In genomic region chr18:13406770-13407169, GRCh38 we compare ENCODE assay signal across 24 cellular contexts.
A peak's percentile ranks its signal among the peaks of the same experiment; 100 is the strongest.
DNase-seq lines count a peak whose midpoint lies in the region; ATAC-seq, FAIRE-seq and TF ChIP-seq lines count a peak whose summit lies in the region.
"Had no signal": no experiment of that assay in that cellular context is flagged by ENCODE, and none has a peak within 500 bp of the region (broad histone marks: within the 10 kb centered on the region; RNA-seq: fewer than 3 reads in every experiment).

No MANE protein-coding gene starts in this region.

- H3K4me3 Mint-ChIP-seq in GM23338 = no peak overlapping the region
- no peak overlapping the region for H3K4me3 Mint-ChIP-seq in osteocyte (ENCODE audit: unreplicated experiment)
- H3K4me3 Mint-ChIP-seq: CD8-positive, alpha-beta T cell had no signal

- H3K4me2 ChIP-seq in A549 (no peak overlapping the region), GM23338 (no peak overlapping the region)
- H3K4me2 ChIP-seq: BLaER1 treated with 17β-estradiol and CSF1 and Interleukin-3, amounts not matched to agents 10 nM and 100 nM had no signal

- TF ChIP-seq POLR2A in A549 (IDR thresholded peaks at IDR 0.05; ENCODE audit: low read length) = no peak

- in situ Hi-C loops in G401 (cut with HindIII; ENCODE audit: low sequenced_read_pairs) = no loop called here

- H3K27me3 ChIP-seq in GM23338 (ENCODE audit: insufficient read depth) = no peaks in the 10 kb centered on the region
- H3K27me3 ChIP-seq: BLaER1 treated with 17β-estradiol and CSF1 and Interleukin-3, amounts not matched to agents 10 nM and 100 nM had no signal

- H3K9me2 ChIP-seq in GM23338 (ENCODE audit: insufficient read depth) = no peaks in the 10 kb centered on the region

- H3K27me3 Mint-ChIP-seq in GM23338 (ENCODE audit: insufficient read depth, low read depth, poor library complexity) (peaks cover 6% of the 10 kb centered on the region), osteocyte (ENCODE audit: unreplicated experiment) (no peaks in the 10 kb centered on the region)

- H3K4me1 ChIP-seq in A549 (no peaks in the 10 kb centered on the region), GM23338 (ENCODE audit: insufficient read depth) (no peaks in the 10 kb centered on the region)
- H3K4me1 ChIP-seq: Caco-2, HAP-1 had no signal

- no peak for TF ChIP-seq RAD21 in A549 (conservative IDR thresholded peaks at IDR 0.05 in 1 of 2, IDR thresholded peaks at IDR 0.05 in 1 of 2)

- no peaks in the 10 kb centered on the region for H4K20me1 ChIP-seq in GM23338 (replicated peaks; ENCODE audit: insufficient read depth)

- H3K9me3 ChIP-seq in A549 = no peaks in the 10 kb centered on the region
- H3K9me3 ChIP-seq: Caco-2, HAP-1 had no signal

- H3K27ac Mint-ChIP-seq in GM23338 = peak overlapping the region; percentile 31; the same call in 1 of the 2 replicates
- H3K27ac Mint-ChIP-seq in osteocyte (ENCODE audit: unreplicated experiment) = no peak overlapping the region
- H3K27ac Mint-ChIP-seq: CD8-positive, alpha-beta T cell had no signal

- DNase-seq in A549 (ENCODE audit: low read depth in 1 of 2, low spot score in 1 of 2) (no peak), GM23338 (ENCODE audit: low spot score) (no peak), left kidney (ENCODE audit: low read depth, low spot score) (peak; percentile 52), osteocyte (ENCODE audit: extremely low spot score, unreplicated experiment) (peak; percentile 42), NCI-H510A (lab: John Stamatoyannopoulos, UW) (no peak), germinal center (ENCODE audit: low spot score) (no peak), G401 (ENCODE audit: low spot score) (no peak)
- DNase-seq: Caco-2, EL, GF-D8, GOT3, Kasumi-1, NCI-H1092 treated with DMSO at 0.1 percent for 48 hours, NCI-H1436 treated with DMSO at 0.1 percent for 48 hours, NCI-H187 treated with DMSO at 0.1 percent for 48 hours, NCI-H446 treated with DMSO at 0.1 percent for 48 hours, NCI-H69, SIG-M5 had no signal

- H3K36me3 Mint-ChIP-seq in GM23338 (ENCODE audit: low read depth) (no peaks in the 10 kb centered on the region), osteocyte (ENCODE audit: unreplicated experiment) (no peaks in the 10 kb centered on the region)

- H3K4me1 Mint-ChIP-seq in GM23338 = no peaks in the 10 kb centered on the region
- no peaks in the 10 kb centered on the region for H3K4me1 Mint-ChIP-seq in osteocyte (ENCODE audit: unreplicated experiment)

- WGBS in A549 (ENCODE audit: missing lambda C conversion rate) = 86% methylated on average over 10 of the region's 11 CpGs

- no peaks in the 10 kb centered on the region for H3K9me3 Mint-ChIP-seq in GM23338
- H3K9me3 Mint-ChIP-seq in osteocyte (ENCODE audit: unreplicated experiment) = peaks cover 6% of the 10 kb centered on the region
- H3K9me3 Mint-ChIP-seq: CD8-positive, alpha-beta T cell had no signal

- TF ChIP-seq CTCF in A549 (IDR thresholded peaks at IDR 0.05) = no peak
- TF ChIP-seq CTCF in GM23338 (conservative IDR thresholded peaks at IDR 0.05; ENCODE audit: low read depth in 2 of 2) = no peak
- TF ChIP-seq CTCF in osteocyte (IDR thresholded peaks at IDR 0.05) = no peak

- no peak overlapping the region for H2AFZ ChIP-seq in GM23338

- ATAC-seq in A549 (no peak), GM23338 (no peak)
- ATAC-seq: CD8-positive, alpha-beta T cell had no signal

- no peak overlapping the region for H3K27ac ChIP-seq in A549
- no peak overlapping the region for H3K27ac ChIP-seq in GM23338 (ENCODE audit: low read depth)
- H3K27ac ChIP-seq: RWPE1, SK-N-MC had no signal

- no peaks in the 10 kb centered on the region for H3K79me2 ChIP-seq in GM23338 (replicated peaks; ENCODE audit: insufficient read depth)

- POLR2A ChIA-PET in A549 (lab: Yijun Ruan, JAX) = no interaction called here

- H3K4me3 ChIP-seq in A549 = no peak overlapping the region
- H3K4me3 ChIP-seq in GM23338 = no peak overlapping the region
- H3K4me3 ChIP-seq: BLaER1 treated with 17β-estradiol and CSF1 and Interleukin-3, amounts not matched to agents 10 nM and 100 nM; HAP-1; SK-N-MC had no signal

- CTCF ChIA-PET in A549 (lab: Yijun Ruan, JAX) = interaction anchor here (1.7 kb wide), 1 partner anchor 10 kb away, joined by 3 read pairs; no protein-coding TSS in a partner anchor

- no peak for FAIRE-seq in A549 (lab: Jason Lieb, UNC)
- FAIRE-seq: GM12891 had no signal

- no peak for TF ChIP-seq EP300 in A549 (IDR thresholded peaks at IDR 0.05)

- H3K36me3 ChIP-seq in GM23338 (ENCODE audit: insufficient read depth) = no peaks in the 10 kb centered on the region
- H3K36me3 ChIP-seq: HAP-1 had no signal

- H3F3A ChIP-seq in GM23338 (replicated peaks; ENCODE audit: low read depth) = no peaks in the 10 kb centered on the region

TF ChIP-seq in A549, 52 proteins besides CTCF, POLR2A, EP300 and RAD21:
- TF ChIP-seq TFCP2L1 (CRISPR knock-in tag; IDR thresholded peaks at IDR 0.05) = no peak
- TF ChIP-seq FOXS1 (CRISPR knock-in tag; IDR thresholded peaks at IDR 0.05) = no peak
- no peak for TF ChIP-seq RCOR1 (IDR thresholded peaks at IDR 0.05; ENCODE audit: low read depth, low read length)
- no peak for TF ChIP-seq HEYL (CRISPR knock-in tag; IDR thresholded peaks at IDR 0.05)
- peak; percentile 56 for TF ChIP-seq MAFK (IDR thresholded peaks at IDR 0.05; ENCODE audit: partially characterized antibody)
- TF ChIP-seq ZSCAN20 (CRISPR knock-in tag; IDR thresholded peaks at IDR 0.05) = no peak
- no peak for TF ChIP-seq ATOH8 (CRISPR knock-in tag; IDR thresholded peaks at IDR 0.05; ENCODE audit: low read depth)

TF ChIP-seq in GM23338, 12 proteins besides CTCF, POLR2A, EP300 and RAD21:
- no peak for TF ChIP-seq EZH2 (IDR thresholded peaks at IDR 0.05; ENCODE audit: low read depth, unreplicated experiment)
TF ChIP-seq in GM23338: peak in this region for 0.

Comparison
In these comparisons a context has a peak if more than half of its experiments do, and no peak if none do; other contexts are left out.
1. DNase-seq: peak in left kidney (single experiment) and osteocyte (single experiment); none in A549 (0 of 2), GM23338 (single experiment), NCI-H510A (single experiment), germinal center (single experiment) and G401 (single experiment).